ENCODE assay signal across 21 cellular contexts in the genomic region with DNA sequence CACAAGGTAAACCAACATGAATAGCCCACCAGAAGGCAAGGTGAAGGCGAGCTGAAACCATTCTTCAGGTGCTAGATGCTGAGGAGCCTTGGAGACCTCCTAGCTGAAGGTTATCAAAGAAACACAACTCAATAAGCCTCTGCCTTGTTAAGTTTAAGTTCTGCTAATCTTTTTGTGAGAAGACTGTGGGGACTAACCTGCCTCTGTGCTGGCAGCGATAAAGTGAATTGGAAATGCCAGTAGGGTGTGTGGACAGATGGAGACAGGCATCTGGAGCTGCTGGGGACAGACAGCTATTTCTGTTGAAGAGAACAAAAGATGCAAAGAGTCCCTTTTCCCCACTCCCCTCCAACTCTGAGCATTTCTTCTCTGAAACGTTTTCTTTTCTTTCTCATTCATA.
"Had no signal": no experiment of that assay in that cellular context is flagged by ENCODE, and none has a peak within 500 bp of the region (broad histone marks: within the 10 kb centered on the region; RNA-seq: fewer than 3 reads in every experiment).

No MANE protein-coding gene starts in this region.

- H3K27me3 ChIP-seq: SJSA1 had no signal

- H3K27ac ChIP-seq: SJSA1, SK-N-MC had no signal

- H3K36me3 ChIP-seq: SJSA1 had no signal

- H3K4me3 ChIP-seq: SJSA1, SK-N-MC had no signal

- H3K9me3 ChIP-seq: SJSA1 had no signal

- DNase-seq: MM.1S, NCI-H1092, NCI-H1105 treated with DMSO at 0.1 percent for 48 hours, NCI-H1417 treated with DMSO at 0.1 percent for 48 hours, NCI-H146, NCI-H1694 treated with DMSO at 0.1 percent for 48 hours, NCI-H1930, NCI-H2081, NCI-H2107, NCI-H2227 treated with DMSO at 0.1 percent for 48 hours, NCI-H446, NCI-H510A, NCI-H524 treated with DMSO at 0.1 percent for 48 hours, NCI-H69, NCI-H774, Right ventricle myocardium superior, RPMI8226 had no signal

- FAIRE-seq: HTR-8/SVneo, RCC 7860 had no signal
